ENCODE assay signal across 8 cellular contexts in the genomic region with DNA sequence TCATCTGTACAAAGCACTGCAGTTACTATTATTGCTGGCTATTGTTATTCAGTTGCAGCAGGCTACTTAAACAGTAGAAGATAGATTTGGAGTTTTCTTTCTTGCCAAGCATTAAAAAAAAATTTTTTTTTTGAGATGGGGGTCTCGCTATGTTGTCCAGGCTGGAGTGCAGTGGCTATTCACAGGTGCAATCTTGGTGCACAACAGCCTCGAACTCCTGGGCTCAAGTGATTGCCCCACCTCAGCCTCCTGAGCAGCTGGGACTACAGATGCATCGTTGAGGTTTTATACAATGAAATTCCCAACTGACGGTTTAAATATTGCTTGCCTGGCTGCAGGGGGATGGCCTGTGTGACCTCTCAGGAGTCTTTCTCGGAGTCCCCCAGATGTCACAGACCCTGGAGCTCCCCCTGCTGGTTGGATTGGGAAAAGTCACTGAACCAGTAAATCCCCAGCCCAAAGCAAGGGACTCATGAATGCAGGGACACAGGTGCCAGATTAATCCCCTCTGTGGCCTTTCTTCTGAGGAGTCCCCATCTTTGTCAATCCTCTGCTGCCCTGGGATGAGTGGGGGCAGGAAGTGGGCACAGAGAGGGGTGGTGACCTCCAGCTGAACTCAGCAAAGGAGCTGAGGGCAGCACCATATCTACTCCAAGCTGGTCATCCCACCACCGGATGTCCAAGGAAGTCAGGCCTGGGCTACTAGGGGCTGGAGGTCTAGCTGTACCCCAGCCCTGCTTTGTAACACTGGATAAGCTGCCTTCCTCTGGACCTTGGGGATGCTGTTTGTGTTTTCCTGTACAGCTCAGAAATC.
A peak's percentile ranks its signal among the peaks of the same experiment; 100 is the strongest.
DNase-seq lines count a peak whose midpoint lies in the region; ATAC-seq and TF ChIP-seq lines count a peak whose summit lies in the region.

No MANE protein-coding gene starts in this region.

- peak; percentile 46 for DNase-seq in NK-92 treated with Interleukin-12 subunit alpha and Interleukin-12 subunit beta, amount 100 ng/mL, for 24 hours (lab: John Stamatoyannopoulos, UW)
- no peak for DNase-seq in NK-92 (lab: John Stamatoyannopoulos, UW; ENCODE audit: unreplicated experiment)
- DNase-seq in NCI-H460 (ENCODE audit: extremely low read depth, low read depth): peak; percentile 65
- DNase-seq in activated CD8-positive, alpha-beta memory T cell treated with anti-CD3 and anti-CD28 coated beads for 48 hours (ENCODE audit: low read depth in 2 of 3, low spot score in 2 of 3): peak; percentile 31 to 90 (median 80)
- peak; percentile 88 for DNase-seq in endothelial cell (ENCODE audit: low spot score)
- peak; percentile 68 to 87 for DNase-seq in mesothelial cell of epicardium (ENCODE audit: low spot score in 2 of 2, unreplicated experiment in 2 of 2)
- peak; percentile 64 to 70 for DNase-seq in stimulated activated CD8-positive, alpha-beta memory T cell treated with anti-CD3 and anti-CD28 coated beads, Interleukin-4, amount 100 ng/mL, for 1 hour (ENCODE audit: low read depth in 2 of 2, low spot score in 1 of 2)

- TF ChIP-seq CTCF in endothelial cell (IDR thresholded peaks at IDR 0.05; ENCODE audit: unreplicated experiment) (peak; percentile 95), mesothelial cell of epicardium (IDR thresholded peaks at IDR 0.05; ENCODE audit: unreplicated experiment) (peak; percentile 97)

- H3K4me3 Mint-ChIP-seq in endothelial cell (ENCODE audit: unreplicated experiment) (no peak overlapping the region), mesothelial cell of epicardium (no peak overlapping the region)

- ATAC-seq in HG02571 (IDR thresholded peaks at IDR 0.05; ENCODE audit: unreplicated experiment): no peak

- H3K9me3 Mint-ChIP-seq in endothelial cell (ENCODE audit: unreplicated experiment) (no peaks in the 10 kb centered on the region), mesothelial cell of epicardium (no peaks in the 10 kb centered on the region)

- H3K27ac Mint-ChIP-seq in endothelial cell (ENCODE audit: unreplicated experiment) (no peak overlapping the region), mesothelial cell of epicardium (no peak overlapping the region)

- H3K4me1 Mint-ChIP-seq in endothelial cell (ENCODE audit: unreplicated experiment) (no peaks in the 10 kb centered on the region), mesothelial cell of epicardium (peaks cover 1% of the 10 kb centered on the region)

- H3K27me3 Mint-ChIP-seq in endothelial cell (ENCODE audit: unreplicated experiment) (peaks cover 9% of the 10 kb centered on the region), mesothelial cell of epicardium (ENCODE audit: low read depth) (no peaks in the 10 kb centered on the region)

- H3K36me3 Mint-ChIP-seq in endothelial cell (ENCODE audit: low read depth, unreplicated experiment) (no peaks in the 10 kb centered on the region), mesothelial cell of epicardium (no peaks in the 10 kb centered on the region)
